Comparison of ENCODE assay signal across 9 cellular contexts in genomic region chrX:110082156-110082555, GRCh38.
A peak's percentile ranks its signal among the peaks of the same experiment; 100 is the strongest.
DNase-seq lines count a peak whose midpoint lies in the region; ATAC-seq and TF ChIP-seq lines count a peak whose summit lies in the region.
"Had no signal": no experiment of that assay in that cellular context is flagged by ENCODE, and none has a peak within 500 bp of the region (broad histone marks: within the 10 kb centered on the region; RNA-seq: fewer than 3 reads in every experiment).

No MANE protein-coding gene starts in this region.

- peaks cover 20% of the 10 kb centered on the region for H3K36me3 Mint-ChIP-seq in nephron progenitor cell (ENCODE audit: low read depth)

- intact Hi-C loops in prostate gland (cut with DNase I) (no loop called here), transverse colon (cut with DNase I; ENCODE audit: low total_unique reads) (no loop called here)

- H3K27ac ChIP-seq in prostate gland (peak overlapping the region; percentile 33 to 43), transverse colon (peak overlapping the region in 1 of 4 donors; percentile 26)

- ATAC-seq in GM18519 (IDR thresholded peaks at IDR 0.05; ENCODE audit: low FRiP score, unreplicated experiment) = no peak

- H3K27me3 Mint-ChIP-seq in nephron progenitor cell (ENCODE audit: low read depth, poor library complexity) = no peaks in the 10 kb centered on the region

- H3K27me3 ChIP-seq in prostate gland (replicated peaks; ENCODE audit: insufficient read depth) = no peaks in the 10 kb centered on the region
- H3K27me3 ChIP-seq in transverse colon = no peaks in the 10 kb centered on the region

- H3K9me3 ChIP-seq in prostate gland (no peaks in the 10 kb centered on the region), transverse colon (no peaks in the 10 kb centered on the region)

- no peaks in the 10 kb centered on the region for H3K4me1 Mint-ChIP-seq in nephron progenitor cell

- in situ Hi-C loops in transverse colon (cut with MboI; ENCODE audit: low pct_ligation_motif_present in 1 of 4, low pct_unique_long_range_greater_than_20kb in 1 of 4, low sequenced_read_pairs in 3 of 4) = no loop called here

- H3K36me3 ChIP-seq in prostate gland (no peaks in the 10 kb centered on the region), transverse colon (no peaks in the 10 kb centered on the region)

- TF ChIP-seq CTCF in prostate gland (IDR thresholded peaks at IDR 0.05) (no peak), transverse colon (IDR thresholded peaks at IDR 0.05) (no peak), nephron progenitor cell (IDR thresholded peaks at IDR 0.05) (no peak)

- DNase-seq in ELR (ENCODE audit: low read depth) (peak; percentile 61), NCI-H446 treated with DMSO at 0.1 percent for 48 hours (lab: John Stamatoyannopoulos, UW) (peak; percentile 21), fibroblast of peridontal ligament (ENCODE audit: extremely low read depth) (peak; percentile 87), prostate gland (ENCODE audit: low spot score) (peak; percentile 43), transverse colon (no peak), nephron progenitor cell (no peak), cortex of kidney (lab: John Stamatoyannopoulos, UW) (no peak)
- DNase-seq: stimulated activated CD4-positive, alpha-beta T cell treated with anti-CD3 and anti-CD28 coated beads, Interleukin-2, amount 100 ng/mL, for 48 hours had no signal

- no peak overlapping the region for H3K4me3 Mint-ChIP-seq in nephron progenitor cell

- no peaks in the 10 kb centered on the region for H3K9me3 Mint-ChIP-seq in nephron progenitor cell

- 23% methylated on average over 4 of the region's 4 CpGs for WGBS in prostate gland
- 58% methylated on average over 4 of the region's 4 CpGs; no CpG with 5 or more reads in 1 of the 2 donors for WGBS in transverse colon (ENCODE audit: low coverage in 1 of 2), 2 donors

- no peak for TF ChIP-seq EP300 in transverse colon (IDR thresholded peaks at IDR 0.05; ENCODE audit: low read depth)

- H3K4me1 ChIP-seq in prostate gland (replicated peaks) = no peaks in the 10 kb centered on the region
- peaks cover 0 to 4% (median 0%) of the 10 kb centered on the region in 4 donors for H3K4me1 ChIP-seq in transverse colon

- H3K4me3 ChIP-seq in prostate gland (no peak overlapping the region), transverse colon (no peak overlapping the region)

- no peak overlapping the region for H3K27ac Mint-ChIP-seq in nephron progenitor cell

- TF ChIP-seq POLR2A in prostate gland (IDR thresholded peaks at IDR 0.05) (no peak), transverse colon (IDR thresholded peaks at IDR 0.05) (no peak)

Comparison
In these comparisons a context has a peak if more than half of its experiments do, and no peak if none do; other contexts are left out.
1. DNase-seq: peak in ELR (single experiment), NCI-H446 treated with DMSO at 0.1 percent for 48 hours (single experiment), fibroblast of peridontal ligament (single experiment) and prostate gland (single experiment); none in transverse colon (single experiment), nephron progenitor cell (single experiment) and cortex of kidney (single experiment).